6 cellular contexts compared by ENCODE assay signal in genomic region chrX:118817257-118817656, GRCh38. TPM values are rescaled to one million over a fixed set of nuclear protein-coding genes. Genes with fewer than 3 reads are reported as not detected.
"Had no signal": no experiment of that assay in that cellular context is flagged by ENCODE, and none has a peak within 500 bp of the region (broad histone marks: within the 10 kb centered on the region; RNA-seq: fewer than 3 reads in every experiment).

No MANE protein-coding gene starts in this region.

RNA-seq across cellular contexts. Expression of gene ZCCHC12, which starts 6.4 kb away (rescaled TPM):
- total RNA-seq: activated naive CD8-positive, alpha-beta T cell treated with anti-CD3 and anti-CD28 coated beads, Interleukin-2, amount 10 ng/mL, durations not matched to agents 7 days and 5 days; activated T-helper 2 cell treated with anti-CD3 and anti-CD28 coated beads, Interferon-gamma antibody, Interleukin-2, Interleukin-4, amounts not matched to agents 10 μg/mL and 5 μg/mL and 100 μg/mL, durations not matched to agents 14 hours and 24 hours and 36 hours; ascending aorta; breast epithelium; chondrocyte had no signal
- polyA plus RNA-seq: aorta had no signal
